22 cellular contexts compared by ENCODE assay signal in the genomic region with DNA sequence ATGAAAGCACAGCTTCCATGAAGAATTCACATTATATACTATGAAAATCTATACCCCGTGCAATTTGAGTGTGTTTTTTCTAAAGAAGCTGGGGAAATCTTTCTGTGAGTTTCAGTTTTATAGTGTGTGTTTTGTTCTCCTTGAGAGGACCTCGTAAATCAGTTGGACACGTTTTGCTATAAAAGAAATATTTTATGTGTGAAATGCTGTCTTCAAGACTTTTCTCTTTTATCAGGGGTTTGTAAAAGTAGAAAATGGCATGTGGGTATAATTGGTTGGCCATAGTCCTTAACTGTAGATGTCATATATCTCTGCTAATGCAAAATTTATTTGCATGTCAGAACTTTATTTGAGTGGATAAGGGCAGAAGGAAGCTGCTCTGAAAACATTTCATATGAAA.
"Had no signal": no experiment of that assay in that cellular context is flagged by ENCODE, and none has a peak within 500 bp of the region (broad histone marks: within the 10 kb centered on the region; RNA-seq: fewer than 3 reads in every experiment).

No MANE protein-coding gene starts in this region.

- DNase-seq: activated CD4-positive, alpha-beta memory T cell treated with anti-CD3 and anti-CD28 coated beads, Interleukin-2, amount 10 ng/mL, durations not matched to agents 7 days and 5 days; activated CD4-positive, alpha-beta T cell treated with anti-CD3 and anti-CD28 coated beads for 1 hour; activated CD4-positive, alpha-beta T cell treated with anti-CD3 and anti-CD28 coated beads, Interleukin-2, amount 10 ng/mL, durations not matched to agents 7 days and 5 days; activated naive CD8-positive, alpha-beta T cell treated with anti-CD3 and anti-CD28 coated beads, Interleukin-2, amount 50 U/mL, for 24 hours; activated T-cell treated with anti-CD3 and anti-CD28 coated beads, Interleukin-2, amount 50 U/mL, for 48 hours; foreskin keratinocyte; islet precursor cell; midbrain; naive thymus-derived CD8-positive, alpha-beta T cell; right lobe of liver; stimulated activated CD4-positive, alpha-beta T cell treated with anti-CD3 and anti-CD28 coated beads, Interleukin-12 subunit alpha, Interleukin-12 subunit beta, amount 100 ng/mL, for 4 hours; stimulated activated CD4-positive, alpha-beta T cell treated with anti-CD3 and anti-CD28 coated beads, Interleukin-4, amount 100 ng/mL, for 1 hour; stimulated activated naive CD8-positive, alpha-beta T cell treated with anti-CD3 and anti-CD28 coated beads, Interleukin-15, Interleukin-2, amounts not matched to agents 100 U/mL and 50 U/mL, for 24 hours; uterus had no signal

- H3K36me3 ChIP-seq: breast epithelium, esophagus muscularis mucosa, right lobe of liver, uterus had no signal

- H3K27ac ChIP-seq: esophagus muscularis mucosa, foreskin keratinocyte, right lobe of liver, skin epidermis, uterus had no signal

- H3K4me1 ChIP-seq: breast epithelium, right lobe of liver, uterus had no signal

- ATAC-seq: activated naive CD8-positive, alpha-beta T cell treated with anti-CD3 and anti-CD28 coated beads, Interleukin-2, amount 50 U/mL, for 24 hours; foreskin keratinocyte; naive thymus-derived CD8-positive, alpha-beta T cell; right lobe of liver; stimulated activated naive CD8-positive, alpha-beta T cell treated with anti-CD3 and anti-CD28 coated beads, Interleukin-15, Interleukin-2, amounts not matched to agents 100 U/mL and 50 U/mL, for 24 hours had no signal

- H3K4me3 Mint-ChIP-seq: activated CD4-positive, alpha-beta memory T cell treated with anti-CD3 and anti-CD28 coated beads, Interleukin-2, amount 10 ng/mL, durations not matched to agents 7 days and 5 days; activated CD4-positive, alpha-beta T cell treated with anti-CD3 and anti-CD28 coated beads, Interleukin-2, amount 10 ng/mL, durations not matched to agents 7 days and 5 days; activated naive CD4-positive, alpha-beta T cell treated with anti-CD3 and anti-CD28 coated beads, Interleukin-2, amount 50 U/mL, for 24 hours; activated naive CD8-positive, alpha-beta T cell treated with anti-CD3 and anti-CD28 coated beads, Interleukin-2, amount 50 U/mL, for 24 hours; central memory CD8-positive, alpha-beta T cell; dendritic cell treated with granulocyte-macrophage colony-stimulating factor and Interleukin-4, amounts not matched to agents 40 ng/mL and 50 ng/mL, for 4 days; naive thymus-derived CD8-positive, alpha-beta T cell had no signal

- H3K27me3 ChIP-seq: foreskin keratinocyte, right lobe of liver, uterus had no signal

- H3K9me3 Mint-ChIP-seq: activated naive CD4-positive, alpha-beta T cell treated with anti-CD3 and anti-CD28 coated beads, Interleukin-2, amount 50 U/mL, for 24 hours; activated naive CD8-positive, alpha-beta T cell treated with anti-CD3 and anti-CD28 coated beads, Interleukin-2, amount 50 U/mL, for 24 hours; activated T-helper 2 cell treated with anti-CD3 and anti-CD28 coated beads, Interferon-gamma antibody, Interleukin-2, Interleukin-4, amounts not matched to agents 10 μg/mL and 5 μg/mL and 100 μg/mL, durations not matched to agents 14 hours and 24 hours and 36 hours; central memory CD8-positive, alpha-beta T cell; dendritic cell treated with granulocyte-macrophage colony-stimulating factor and Interleukin-4, amounts not matched to agents 40 ng/mL and 50 ng/mL, for 4 days; type B pancreatic cell had no signal

- H3K4me3 ChIP-seq: breast epithelium, esophagus muscularis mucosa, right lobe of liver, skin epidermis, uterus had no signal

- H3K9me3 ChIP-seq: breast epithelium, right lobe of liver, uterus had no signal

- H3K4me1 Mint-ChIP-seq: activated CD4-positive, alpha-beta memory T cell treated with anti-CD3 and anti-CD28 coated beads, Interleukin-2, amount 10 ng/mL, durations not matched to agents 7 days and 5 days; activated CD4-positive, alpha-beta T cell treated with anti-CD3 and anti-CD28 coated beads, Interleukin-2, amount 10 ng/mL, durations not matched to agents 7 days and 5 days; activated naive CD4-positive, alpha-beta T cell treated with anti-CD3 and anti-CD28 coated beads, Interleukin-2, amount 50 U/mL, for 24 hours; activated naive CD8-positive, alpha-beta T cell treated with anti-CD3 and anti-CD28 coated beads, Interleukin-2, amount 50 U/mL, for 24 hours; central memory CD8-positive, alpha-beta T cell had no signal

- H3K27me3 Mint-ChIP-seq: activated CD4-positive, alpha-beta memory T cell treated with anti-CD3 and anti-CD28 coated beads, Interleukin-2, amount 10 ng/mL, durations not matched to agents 7 days and 5 days; activated CD4-positive, alpha-beta T cell treated with anti-CD3 and anti-CD28 coated beads, Interleukin-2, amount 10 ng/mL, durations not matched to agents 7 days and 5 days had no signal

- H3K36me3 Mint-ChIP-seq: activated naive CD4-positive, alpha-beta T cell treated with anti-CD3 and anti-CD28 coated beads, Interleukin-2, amount 50 U/mL, for 24 hours; naive thymus-derived CD8-positive, alpha-beta T cell; type B pancreatic cell had no signal

- H3K27ac Mint-ChIP-seq: activated CD4-positive, alpha-beta memory T cell treated with anti-CD3 and anti-CD28 coated beads, Interleukin-2, amount 10 ng/mL, durations not matched to agents 7 days and 5 days; activated CD4-positive, alpha-beta T cell treated with anti-CD3 and anti-CD28 coated beads, Interleukin-2, amount 10 ng/mL, durations not matched to agents 7 days and 5 days; activated naive CD4-positive, alpha-beta T cell treated with anti-CD3 and anti-CD28 coated beads, Interleukin-2, amount 50 U/mL, for 24 hours; activated naive CD8-positive, alpha-beta T cell treated with anti-CD3 and anti-CD28 coated beads, Interleukin-2, amount 50 U/mL, for 24 hours; activated T-helper 2 cell treated with anti-CD3 and anti-CD28 coated beads, Interferon-gamma antibody, Interleukin-2, Interleukin-4, amounts not matched to agents 10 μg/mL and 5 μg/mL and 100 μg/mL, durations not matched to agents 14 hours and 24 hours and 36 hours; dendritic cell treated with granulocyte-macrophage colony-stimulating factor and Interleukin-4, amounts not matched to agents 40 ng/mL and 50 ng/mL, for 4 days; naive thymus-derived CD8-positive, alpha-beta T cell; type B pancreatic cell had no signal
